In genomic region chr10:62426600-62426999, GRCh38 we compare ENCODE assay signal across 23 cellular contexts. TPM values are rescaled to one million over a fixed set of nuclear protein-coding genes. Genes with fewer than 3 reads are reported as not detected.
DNase-seq lines count a peak whose midpoint lies in the region; ATAC-seq, FAIRE-seq and TF ChIP-seq lines count a peak whose summit lies in the region.
"Had no signal": no experiment of that assay in that cellular context is flagged by ENCODE, and none has a peak within 500 bp of the region (broad histone marks: within the 10 kb centered on the region; RNA-seq: fewer than 3 reads in every experiment).

No MANE protein-coding gene starts in this region.

- H3K36me3 ChIP-seq in HCT116 (ENCODE audit: control insufficient read depth in 1 of 2, insufficient read depth in 2 of 2, low read length in 2 of 2) (no peaks in the 10 kb centered on the region), keratinocyte (ENCODE audit: control insufficient read depth in 2 of 2, extremely low read depth in 1 of 2, insufficient read depth in 2 of 2, low read length in 2 of 2) (no peaks in the 10 kb centered on the region), upper lobe of right lung (no peaks in the 10 kb centered on the region)
- H3K36me3 ChIP-seq: right lobe of liver, SJSA1, tibial artery had no signal

- intact Hi-C loops in HCT116 (cut with micrococcal nuclease) = loop anchor here (10.0 kb wide), 1 partner anchor 392 kb away; no protein-coding TSS in a partner anchor
- intact Hi-C loops in upper lobe of right lung (cut with DNase I) = no loop called here

- peaks cover 4% of the 10 kb centered on the region for H3K27me3 Mint-ChIP-seq in activated naive CD8-positive, alpha-beta T cell treated with anti-CD3 and anti-CD28 coated beads for 36 hours
- no peaks in the 10 kb centered on the region for H3K27me3 Mint-ChIP-seq in chondrocyte (ENCODE audit: low read depth)
- H3K27me3 Mint-ChIP-seq: CD4-positive, alpha-beta T cell; stimulated activated naive CD8-positive, alpha-beta T cell treated with anti-CD3 and anti-CD28 coated beads, Interleukin-15, amount 100 ng/mL, for 72 hours had no signal

- no peak for TF ChIP-seq RAD21 in HCT116 (IDR thresholded peaks at IDR 0.05; ENCODE audit: low read depth)

- H3K4me1 Mint-ChIP-seq in activated naive CD8-positive, alpha-beta T cell treated with anti-CD3 and anti-CD28 coated beads for 36 hours = peaks cover 13% of the 10 kb centered on the region
- peaks cover 19% of the 10 kb centered on the region for H3K4me1 Mint-ChIP-seq in chondrocyte (ENCODE audit: low read depth)
- H3K4me1 Mint-ChIP-seq: T-cell had no signal

- H4K20me1 ChIP-seq in HCT116 (ENCODE audit: insufficient read depth) = no peaks in the 10 kb centered on the region
- H4K20me1 ChIP-seq in keratinocyte (ENCODE audit: control insufficient read depth, extremely low read depth, insufficient read depth, low read length) = no peaks in the 10 kb centered on the region

- H3K79me2 ChIP-seq in HCT116 (ENCODE audit: insufficient read depth, low read length) (no peaks in the 10 kb centered on the region), keratinocyte (ENCODE audit: control insufficient read depth, insufficient read depth, low read length) (no peaks in the 10 kb centered on the region)

- TF ChIP-seq POLR2A in HCT116 (IDR thresholded peaks at IDR 0.05; ENCODE audit: borderline replicate concordance, extremely low read depth, insufficient read depth, insufficient read length) = no peak

- H3K27ac ChIP-seq in HCT116 (ENCODE audit: low read depth, low read length) = no peak overlapping the region
- H3K27ac ChIP-seq in keratinocyte (ENCODE audit: control insufficient read depth, insufficient read depth, low read length) = peak overlapping the region; percentile 54
- no peak overlapping the region for H3K27ac ChIP-seq in upper lobe of right lung
- H3K27ac ChIP-seq: body of pancreas, right lobe of liver, SJSA1, tibial artery had no signal

- H2AFZ ChIP-seq in HCT116 (ENCODE audit: low read depth, low read length, poor library complexity, severe bottlenecking) = no peak overlapping the region
- H2AFZ ChIP-seq in keratinocyte (ENCODE audit: control insufficient read depth, low read length) = no peak overlapping the region

- H3K36me3 Mint-ChIP-seq in activated naive CD8-positive, alpha-beta T cell treated with anti-CD3 and anti-CD28 coated beads for 36 hours = no peaks in the 10 kb centered on the region
- no peaks in the 10 kb centered on the region for H3K36me3 Mint-ChIP-seq in chondrocyte (ENCODE audit: low read depth)

- RAD21 ChIA-PET in HCT116 (lab: Charles Lee; ENCODE audit: low non-redundant PET in 1 of 2, low total read pairs in 2 of 2, uncharacterized antibody in 2 of 2, unreplicated experiment in 2 of 2) = interaction anchor here in 1 of 2 experiments (0.6 kb wide), 1 partner anchor 162 kb away, joined by 3 read pairs; no protein-coding TSS in a partner anchor

- H3K9ac ChIP-seq in HCT116 (ENCODE audit: low read length) = no peak overlapping the region
- H3K9ac ChIP-seq in keratinocyte (ENCODE audit: control insufficient read depth, extremely low read depth, insufficient read depth, low read length) = no peak overlapping the region

- peak overlapping the region; percentile 6 for H3K27ac Mint-ChIP-seq in activated naive CD8-positive, alpha-beta T cell treated with anti-CD3 and anti-CD28 coated beads for 36 hours
- H3K27ac Mint-ChIP-seq in chondrocyte (ENCODE audit: unreplicated experiment) = no peak overlapping the region
- H3K27ac Mint-ChIP-seq: activated T-cell treated with anti-CD3 and anti-CD28 coated beads, Interleukin-2, amount 50 U/mL, for 72 hours; CD4-positive, alpha-beta T cell; T-cell had no signal

- DNase-seq in ELF-1 (ENCODE audit: low read depth, low spot score) (peak; percentile 21), HCT116 (ENCODE audit: low read depth, low spot score) (peak; percentile 36), keratinocyte (ENCODE audit: low read depth, low spot score) (no peak), upper lobe of right lung (no peak), chondrocyte (ENCODE audit: low spot score) (no peak)
- no peak for DNase-seq in activated naive CD8-positive, alpha-beta T cell treated with anti-CD3 and anti-CD28 coated beads for 36 hours
- DNase-seq: body of pancreas; CD4-positive, alpha-beta T cell; DMS 273 treated with DMSO at 0.1 percent for 48 hours; effector CD4-positive, alpha-beta T cell; erythroblast; Karpas-422; NCI-H1694 treated with DMSO at 0.1 percent for 48 hours; NCI-H2171; NCI-H510A treated with DMSO at 0.1 percent for 48 hours; right lobe of liver; T-cell; tibial artery had no signal

- BruUV-seq in HCT116 (replicated peaks; lab: Mats Ljungman, UMichigan) = no TSS peak

- no peak for FAIRE-seq in keratinocyte (lab: Jason Lieb, UNC)
- FAIRE-seq: GM19239 had no signal

- ATAC-seq in HCT116 = peak; percentile 83
- no peak for ATAC-seq in upper lobe of right lung
- ATAC-seq in GM18867 (IDR thresholded peaks at IDR 0.05; ENCODE audit: unreplicated experiment) = no peak
- ATAC-seq: body of pancreas, right lobe of liver, T-cell had no signal

- H3K9me3 ChIP-seq in HCT116 (ENCODE audit: control insufficient read depth in 1 of 2, insufficient read depth in 1 of 2, low read depth in 1 of 2, low read length in 2 of 2) (no peaks in the 10 kb centered on the region), keratinocyte (ENCODE audit: control insufficient read depth, low read depth, low read length) (no peaks in the 10 kb centered on the region), upper lobe of right lung (no peaks in the 10 kb centered on the region)
- H3K9me3 ChIP-seq: body of pancreas, right lobe of liver, SJSA1, tibial artery had no signal

- no peak overlapping the region for H3K4me3 Mint-ChIP-seq in activated naive CD8-positive, alpha-beta T cell treated with anti-CD3 and anti-CD28 coated beads for 36 hours
- no peak overlapping the region for H3K4me3 Mint-ChIP-seq in chondrocyte (ENCODE audit: unreplicated experiment)
- H3K4me3 Mint-ChIP-seq: CD4-positive, alpha-beta T cell; stimulated activated naive CD8-positive, alpha-beta T cell treated with anti-CD3 and anti-CD28 coated beads, Interleukin-15, amount 100 ng/mL, for 72 hours; T-cell had no signal

- H3K4me2 ChIP-seq in HCT116 (ENCODE audit: low read length) = peak overlapping the region; percentile 65
- H3K4me2 ChIP-seq in keratinocyte (ENCODE audit: control insufficient read depth, extremely low read depth, insufficient read depth, low read depth, low read length) = peak overlapping the region; percentile 4

- H3K4me3 ChIP-seq in HCT116 (replicated peaks in 1 of 2; ENCODE audit: low read depth in 1 of 2, low read length in 2 of 2) = no peak overlapping the region
- no peak overlapping the region for H3K4me3 ChIP-seq in keratinocyte (ENCODE audit: control insufficient read depth in 2 of 3, extremely low read depth in 1 of 3, insufficient read depth in 2 of 3, low read depth in 1 of 3, low read length in 3 of 3)
- H3K4me3 ChIP-seq in upper lobe of right lung = no peak overlapping the region
- H3K4me3 ChIP-seq: body of pancreas, right lobe of liver, SJSA1, tibial artery had no signal

- POLR2A ChIA-PET in HCT116 (lab: Charles Lee) = no interaction called here

- no peaks in the 10 kb centered on the region for H3K27me3 ChIP-seq in HCT116 (ENCODE audit: insufficient read depth, low read length)
- H3K27me3 ChIP-seq in keratinocyte (ENCODE audit: control insufficient read depth, extremely low read depth, insufficient read depth, low read length) = no peaks in the 10 kb centered on the region
- H3K27me3 ChIP-seq in upper lobe of right lung = no peaks in the 10 kb centered on the region
- H3K27me3 ChIP-seq: body of pancreas, right lobe of liver, SJSA1, tibial artery had no signal

- dilution Hi-C loops in keratinocyte (cut with MboI; ENCODE audit: extremely low pct_ligation_motif_present, low sequenced_read_pairs) = no loop called here

- CTCF ChIA-PET in HCT116 (lab: Charles Lee) = interaction anchor here (0.6 to 1.0 kb wide), 2 partner anchors 11 to 162 kb away, joined by 3 read pairs; no protein-coding TSS in a partner anchor

- TF ChIP-seq CTCF in HCT116 (IDR thresholded peaks at IDR 0.05 in 2 of 3, conservative IDR thresholded peaks at IDR 0.05 in 1 of 3; ENCODE audit: borderline replicate concordance in 1 of 3, insufficient read depth in 1 of 3, low read depth in 2 of 3, low read length in 2 of 3) = no peak
- no peak for TF ChIP-seq CTCF in keratinocyte (optimal IDR thresholded peaks at IDR 0.05 in 1 of 3, IDR thresholded peaks at IDR 0.05 in 1 of 3, conservative IDR thresholded peaks at IDR 0.05 in 1 of 3; ENCODE audit: extremely low read depth in 1 of 3, insufficient read depth in 2 of 3, low read length in 3 of 3)
- TF ChIP-seq CTCF in upper lobe of right lung (IDR thresholded peaks at IDR 0.05) = no peak
- no peak for TF ChIP-seq CTCF in chondrocyte (IDR thresholded peaks at IDR 0.05)

- H3K9me3 Mint-ChIP-seq in activated naive CD8-positive, alpha-beta T cell treated with anti-CD3 and anti-CD28 coated beads for 36 hours = peaks cover 9% of the 10 kb centered on the region
- H3K9me3 Mint-ChIP-seq in chondrocyte (ENCODE audit: low read depth) = peaks cover 2% of the 10 kb centered on the region
- H3K9me3 Mint-ChIP-seq: CD4-positive, alpha-beta T cell had no signal

- peaks cover 4 to 35% of the 10 kb centered on the region in 2 experiments; a peak in 3 of 4 replicates for H3K4me1 ChIP-seq in HCT116 (ENCODE audit: control insufficient read depth in 1 of 2, insufficient read depth in 2 of 2, low read length in 2 of 2)
- H3K4me1 ChIP-seq in keratinocyte (ENCODE audit: control insufficient read depth, extremely low read depth, insufficient read depth, low read length) = peaks cover 24% of the 10 kb centered on the region
- no peaks in the 10 kb centered on the region for H3K4me1 ChIP-seq in upper lobe of right lung
- H3K4me1 ChIP-seq: body of pancreas, right lobe of liver had no signal

- no peaks in the 10 kb centered on the region for H3K9me1 ChIP-seq in keratinocyte (ENCODE audit: control insufficient read depth, extremely low read depth, insufficient read depth, low read length)

- no peaks in the 10 kb centered on the region for H3K9me2 ChIP-seq in HCT116 (ENCODE audit: insufficient read depth)

RNA-seq across cellular contexts. Expression of gene ZNF365, which starts 52.4 kb away (rescaled TPM):
- 1.8 TPM for total RNA-seq in HCT116 (2021; ENCODE audit: unreplicated experiment)
- polyA plus RNA-seq in HCT116 (2012) = 0.44 and 0.99 TPM in 2 replicates
- not detected for total RNA-seq in activated naive CD8-positive, alpha-beta T cell treated with anti-CD3 and anti-CD28 coated beads for 36 hours
- 11.9 to 20.9 TPM (median 15.9 TPM) in 3 replicates for polyA plus RNA-seq in keratinocyte
- polyA plus RNA-seq in keratinocyte (2011; ENCODE audit: low read depth) = 45.3 TPM
- 10.0 and 17.5 TPM in 2 replicates for polyA plus RNA-seq in keratinocyte (2011; cell fraction: cytosol; rRNA removed)
- 13.4 and 17.5 TPM in 2 replicates for polyA plus RNA-seq in keratinocyte (2011; cell fraction: nucleus; rRNA removed)
- 15.4 and 22.7 TPM in 2 replicates for polyA plus RNA-seq in keratinocyte (2012; ENCODE audit: low replicate concordance)
- 14.5 to 25.7 TPM (median 16.1 TPM) in 3 replicates for polyA minus RNA-seq in keratinocyte
- 16.3 TPM for polyA minus RNA-seq in keratinocyte (2011; cell fraction: cytosol; rRNA and poly(A)+ RNA removed)
- 12.3 and 20.6 TPM in 2 replicates for polyA minus RNA-seq in keratinocyte (2011; cell fraction: nucleus; rRNA and poly(A)+ RNA removed)
- total RNA-seq in upper lobe of right lung = 1.3 TPM
- 5.2 to 10.9 TPM (median 6.0 TPM) in 3 replicates for total RNA-seq in chondrocyte

Comparison
In these comparisons a context has a peak if more than half of its experiments do, and no peak if none do; other contexts are left out.
1. DNase-seq: peak in ELF-1 (single experiment) and HCT116 (single experiment); none in activated naive CD8-positive, alpha-beta T cell treated with anti-CD3 and anti-CD28 coated beads for 36 hours (single experiment), keratinocyte (single experiment), upper lobe of right lung (single experiment) and chondrocyte (single experiment).